ENCODE assay signal across 1 cellular context in genomic region chrX:41474726-41475100, GRCh38.
TF ChIP-seq lines count a peak whose summit lies in the region.

No MANE protein-coding gene starts in this region.

TF ChIP-seq in GM23338, 12 proteins besides CTCF, POLR2A, EP300 and RAD21 (continued from another document):
- TF ChIP-seq, protein P1, sequence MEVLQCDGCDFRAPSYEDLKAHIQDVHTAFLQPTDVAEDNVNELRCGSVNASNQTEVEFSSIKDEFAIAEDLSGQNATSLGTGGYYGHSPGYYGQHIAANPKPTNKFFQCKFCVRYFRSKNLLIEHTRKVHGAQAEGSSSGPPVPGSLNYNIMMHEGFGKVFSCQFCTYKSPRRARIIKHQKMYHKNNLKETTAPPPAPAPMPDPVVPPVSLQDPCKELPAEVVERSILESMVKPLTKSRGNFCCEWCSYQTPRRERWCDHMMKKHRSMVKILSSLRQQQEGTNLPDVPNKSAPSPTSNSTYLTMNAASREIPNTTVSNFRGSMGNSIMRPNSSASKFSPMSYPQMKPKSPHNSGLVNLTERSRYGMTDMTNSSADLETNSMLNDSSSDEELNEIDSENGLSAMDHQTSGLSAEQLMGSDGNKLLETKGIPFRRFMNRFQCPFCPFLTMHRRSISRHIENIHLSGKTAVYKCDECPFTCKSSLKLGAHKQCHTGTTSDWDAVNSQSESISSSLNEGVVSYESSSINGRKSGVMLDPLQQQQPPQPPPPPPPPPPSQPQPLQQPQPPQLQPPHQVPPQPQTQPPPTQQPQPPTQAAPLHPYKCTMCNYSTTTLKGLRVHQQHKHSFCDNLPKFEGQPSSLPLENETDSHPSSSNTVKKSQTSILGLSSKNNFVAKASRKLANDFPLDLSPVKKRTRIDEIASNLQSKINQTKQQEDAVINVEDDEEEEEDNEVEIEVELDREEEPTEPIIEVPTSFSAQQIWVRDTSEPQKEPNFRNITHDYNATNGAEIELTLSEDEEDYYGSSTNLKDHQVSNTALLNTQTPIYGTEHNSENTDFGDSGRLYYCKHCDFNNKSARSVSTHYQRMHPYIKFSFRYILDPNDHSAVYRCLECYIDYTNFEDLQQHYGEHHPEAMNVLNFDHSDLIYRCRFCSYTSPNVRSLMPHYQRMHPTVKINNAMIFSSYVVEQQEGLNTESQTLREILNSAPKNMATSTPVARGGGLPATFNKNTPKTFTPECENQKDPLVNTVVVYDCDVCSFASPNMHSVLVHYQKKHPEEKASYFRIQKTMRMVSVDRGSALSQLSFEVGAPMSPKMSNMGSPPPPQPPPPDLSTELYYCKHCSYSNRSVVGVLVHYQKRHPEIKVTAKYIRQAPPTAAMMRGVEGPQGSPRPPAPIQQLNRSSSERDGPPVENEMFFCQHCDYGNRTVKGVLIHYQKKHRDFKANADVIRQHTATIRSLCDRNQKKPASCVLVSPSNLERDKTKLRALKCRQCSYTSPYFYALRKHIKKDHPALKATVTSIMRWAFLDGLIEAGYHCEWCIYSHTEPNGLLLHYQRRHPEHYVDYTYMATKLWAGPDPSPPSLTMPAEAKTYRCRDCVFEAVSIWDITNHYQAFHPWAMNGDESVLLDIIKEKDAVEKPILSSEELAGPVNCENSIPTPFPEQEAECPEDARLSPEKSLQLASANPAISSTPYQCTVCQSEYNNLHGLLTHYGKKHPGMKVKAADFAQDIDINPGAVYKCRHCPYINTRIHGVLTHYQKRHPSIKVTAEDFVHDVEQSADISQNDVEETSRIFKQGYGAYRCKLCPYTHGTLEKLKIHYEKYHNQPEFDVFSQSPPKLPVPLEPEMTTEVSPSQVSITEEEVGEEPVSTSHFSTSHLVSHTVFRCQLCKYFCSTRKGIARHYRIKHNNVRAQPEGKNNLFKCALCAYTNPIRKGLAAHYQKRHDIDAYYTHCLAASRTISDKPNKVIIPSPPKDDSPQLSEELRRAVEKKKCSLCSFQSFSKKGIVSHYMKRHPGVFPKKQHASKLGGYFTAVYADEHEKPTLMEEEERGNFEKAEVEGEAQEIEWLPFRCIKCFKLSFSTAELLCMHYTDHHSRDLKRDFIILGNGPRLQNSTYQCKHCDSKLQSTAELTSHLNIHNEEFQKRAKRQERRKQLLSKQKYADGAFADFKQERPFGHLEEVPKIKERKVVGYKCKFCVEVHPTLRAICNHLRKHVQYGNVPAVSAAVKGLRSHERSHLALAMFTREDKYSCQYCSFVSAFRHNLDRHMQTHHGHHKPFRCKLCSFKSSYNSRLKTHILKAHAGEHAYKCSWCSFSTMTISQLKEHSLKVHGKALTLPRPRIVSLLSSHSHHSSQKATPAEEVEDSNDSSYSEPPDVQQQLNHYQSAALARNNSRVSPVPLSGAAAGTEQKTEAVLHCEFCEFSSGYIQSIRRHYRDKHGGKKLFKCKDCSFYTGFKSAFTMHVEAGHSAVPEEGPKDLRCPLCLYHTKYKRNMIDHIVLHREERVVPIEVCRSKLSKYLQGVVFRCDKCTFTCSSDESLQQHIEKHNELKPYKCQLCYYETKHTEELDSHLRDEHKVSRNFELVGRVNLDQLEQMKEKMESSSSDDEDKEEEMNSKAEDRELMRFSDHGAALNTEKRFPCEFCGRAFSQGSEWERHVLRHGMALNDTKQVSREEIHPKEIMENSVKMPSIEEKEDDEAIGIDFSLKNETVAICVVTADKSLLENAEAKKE (CRISPR knock-in tag; IDR thresholded peaks at IDR 0.05) = no peak
- TF ChIP-seq ETS1 (IDR thresholded peaks at IDR 0.05) (no peak), JUNB (IDR thresholded peaks at IDR 0.05; ENCODE audit: unreplicated experiment) (no peak), EZH2phosphoT487 (IDR thresholded peaks at IDR 0.05; ENCODE audit: unreplicated experiment) (no peak), ZNF114 (CRISPR knock-in tag; IDR thresholded peaks at IDR 0.05) (no peak), ZNF331 (CRISPR knock-in tag; IDR thresholded peaks at IDR 0.05; ENCODE audit: low read depth) (no peak), NANOG (IDR thresholded peaks at IDR 0.05; ENCODE audit: borderline replicate concordance) (no peak), STAT1 (IDR thresholded peaks at IDR 0.05; ENCODE audit: unreplicated experiment) (no peak), EZH2 (IDR thresholded peaks at IDR 0.05; ENCODE audit: low read depth, unreplicated experiment) (no peak)
- TF ChIP-seq, protein P2, sequence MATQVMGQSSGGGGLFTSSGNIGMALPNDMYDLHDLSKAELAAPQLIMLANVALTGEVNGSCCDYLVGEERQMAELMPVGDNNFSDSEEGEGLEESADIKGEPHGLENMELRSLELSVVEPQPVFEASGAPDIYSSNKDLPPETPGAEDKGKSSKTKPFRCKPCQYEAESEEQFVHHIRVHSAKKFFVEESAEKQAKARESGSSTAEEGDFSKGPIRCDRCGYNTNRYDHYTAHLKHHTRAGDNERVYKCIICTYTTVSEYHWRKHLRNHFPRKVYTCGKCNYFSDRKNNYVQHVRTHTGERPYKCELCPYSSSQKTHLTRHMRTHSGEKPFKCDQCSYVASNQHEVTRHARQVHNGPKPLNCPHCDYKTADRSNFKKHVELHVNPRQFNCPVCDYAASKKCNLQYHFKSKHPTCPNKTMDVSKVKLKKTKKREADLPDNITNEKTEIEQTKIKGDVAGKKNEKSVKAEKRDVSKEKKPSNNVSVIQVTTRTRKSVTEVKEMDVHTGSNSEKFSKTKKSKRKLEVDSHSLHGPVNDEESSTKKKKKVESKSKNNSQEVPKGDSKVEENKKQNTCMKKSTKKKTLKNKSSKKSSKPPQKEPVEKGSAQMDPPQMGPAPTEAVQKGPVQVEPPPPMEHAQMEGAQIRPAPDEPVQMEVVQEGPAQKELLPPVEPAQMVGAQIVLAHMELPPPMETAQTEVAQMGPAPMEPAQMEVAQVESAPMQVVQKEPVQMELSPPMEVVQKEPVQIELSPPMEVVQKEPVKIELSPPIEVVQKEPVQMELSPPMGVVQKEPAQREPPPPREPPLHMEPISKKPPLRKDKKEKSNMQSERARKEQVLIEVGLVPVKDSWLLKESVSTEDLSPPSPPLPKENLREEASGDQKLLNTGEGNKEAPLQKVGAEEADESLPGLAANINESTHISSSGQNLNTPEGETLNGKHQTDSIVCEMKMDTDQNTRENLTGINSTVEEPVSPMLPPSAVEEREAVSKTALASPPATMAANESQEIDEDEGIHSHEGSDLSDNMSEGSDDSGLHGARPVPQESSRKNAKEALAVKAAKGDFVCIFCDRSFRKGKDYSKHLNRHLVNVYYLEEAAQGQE (IDR thresholded peaks at IDR 0.05; ENCODE audit: unreplicated experiment) = no peak
